In genomic region chr12:68158427-68158826, GRCh38 we compare ENCODE assay signal across 8 cellular contexts. TPM values are rescaled to one million over a fixed set of nuclear protein-coding genes. Genes with fewer than 3 reads are reported as not detected.
DNase-seq lines count a peak whose midpoint lies in the region; ATAC-seq and TF ChIP-seq lines count a peak whose summit lies in the region.

No MANE protein-coding gene starts in this region.

- ATAC-seq in HG02678 (IDR thresholded peaks at IDR 0.05; ENCODE audit: unreplicated experiment) (no peak), GM18907 (IDR thresholded peaks at IDR 0.05; ENCODE audit: unreplicated experiment) (no peak)

- POLR2A ChIA-PET in AG04450 (lab: Yijun Ruan, JAX), result no interaction called here

- no peak overlapping the region for H3K27ac ChIP-seq in AG04450 (ENCODE audit: low read depth, low read length)

- no peak for DNase-seq in AG04450 (ENCODE audit: low read depth, low spot score)
- peak; percentile 1 for DNase-seq in GM04504 (ENCODE audit: low read depth)
- DNase-seq in RPMI8226, result peak; percentile 13
- DNase-seq in fibroblast of villous mesenchyme (ENCODE audit: low read depth), result peak; percentile 11
- no peak for DNase-seq in DMS153 treated with DMSO at 0.1 percent for 48 hours (lab: John Stamatoyannopoulos, UW; ENCODE audit: unreplicated experiment)
- DNase-seq in COLO668 (lab: John Stamatoyannopoulos, UW; ENCODE audit: unreplicated experiment), result no peak

- no peaks in the 10 kb centered on the region for H3K9me3 ChIP-seq in AG04450 (ENCODE audit: control insufficient read depth, insufficient read depth, low read length)

- CTCF ChIA-PET in AG04450 (lab: Charles Lee), result interaction anchor here (0.6 to 2.7 kb wide), 13 partner anchors 9 to 802 kb away, joined by 3 to 16 read pairs (median 4); no protein-coding TSS in a partner anchor

- TF ChIP-seq CTCF in AG04450 (IDR thresholded peaks at IDR 0.05; ENCODE audit: low read depth, low read length) (peak; percentile 31), fibroblast of villous mesenchyme (IDR thresholded peaks at IDR 0.05; ENCODE audit: insufficient read depth, low read depth, low read length) (peak; percentile 49)

- no peaks in the 10 kb centered on the region for H3K27me3 ChIP-seq in AG04450 (ENCODE audit: control insufficient read depth, insufficient read depth, low read length)

- H3K4me3 ChIP-seq in AG04450 (ENCODE audit: low read depth, low read length), result no peak overlapping the region
- H3K4me3 ChIP-seq in fibroblast of villous mesenchyme (ENCODE audit: low read depth, low read length), result no peak overlapping the region

RNA-seq across cellular contexts. Expression of gene IFNG, which starts 1.1 kb away (rescaled TPM):
- polyA plus RNA-seq in AG04450 (2011; rRNA removed), result not detected in 2 replicates
- polyA minus RNA-seq in AG04450 (2011; rRNA and poly(A)+ RNA removed), result not detected in 2 replicates
- not detected in 2 replicates for total RNA-seq in fibroblast of villous mesenchyme

Comparison
In these comparisons a context has a peak if more than half of its experiments do, and no peak if none do; other contexts are left out.
1. DNase-seq: peak in GM04504 (single experiment), RPMI8226 (single experiment) and fibroblast of villous mesenchyme (single experiment); none in AG04450 (single experiment), DMS153 treated with DMSO at 0.1 percent for 48 hours (single experiment) and COLO668 (single experiment).